In the genomic region with DNA sequence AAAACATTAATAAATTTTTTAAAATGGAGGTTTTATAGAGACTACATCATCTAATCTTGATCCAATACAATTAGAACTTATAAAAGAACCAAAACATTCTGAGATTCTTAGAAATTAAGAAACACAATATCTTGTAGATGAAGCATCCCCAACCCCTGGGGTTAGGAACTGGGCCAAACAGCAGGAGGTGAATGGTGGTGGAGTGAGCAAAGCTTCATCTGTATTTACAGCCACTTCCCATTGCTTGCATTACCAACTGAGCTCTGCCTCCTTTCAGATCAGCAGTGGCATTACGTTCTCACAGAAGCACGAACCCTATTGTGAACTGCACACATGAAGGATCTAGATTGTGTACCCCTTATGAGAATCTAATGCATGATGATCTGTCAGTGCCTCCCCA, we compare ENCODE assay signal across 30 cellular contexts. TPM values are rescaled to one million over a fixed set of nuclear protein-coding genes. Genes with fewer than 3 reads are reported as not detected.
"Had no signal": no experiment of that assay in that cellular context is flagged by ENCODE, and none has a peak within 500 bp of the region (broad histone marks: within the 10 kb centered on the region; RNA-seq: fewer than 3 reads in every experiment).

No MANE protein-coding gene starts in this region.

- H3K27ac Mint-ChIP-seq: activated B cell treated with CpG ODN at 0.5 μM for 24 hours; activated CD8-positive, alpha-beta T cell treated with anti-CD3 and anti-CD28 coated beads for 36 hours; activated naive CD4-positive, alpha-beta T cell treated with anti-CD3 and anti-CD28 coated beads for 36 hours; activated naive CD4-positive, alpha-beta T cell treated with anti-CD3 and anti-CD28 coated beads, Interleukin-2, amount 50 U/mL, for 24 hours; activated naive CD8-positive, alpha-beta T cell treated with anti-CD3 and anti-CD28 coated beads for 36 hours; activated naive CD8-positive, alpha-beta T cell treated with anti-CD3 and anti-CD28 coated beads, Interleukin-2, amount 50 U/mL, for 24 hours; activated T-helper 17 cell treated with anti-CD3 and anti-CD28 coated beads, Interleukin-2, amount 50 U/mL, for 72 hours; endodermal cell; T-helper 17 cell; T-helper 2 cell treated with Interferon-gamma antibody and Interleukin-4, amounts not matched to agents 5 μg/mL and 100 μg/mL, for 36 hours had no signal

- H3K27me3 Mint-ChIP-seq: activated B cell treated with CpG ODN at 0.5 μM for 24 hours; activated CD8-positive, alpha-beta T cell treated with anti-CD3 and anti-CD28 coated beads for 36 hours; activated naive CD4-positive, alpha-beta T cell treated with anti-CD3 and anti-CD28 coated beads, Interleukin-2, amount 50 U/mL, for 24 hours; activated naive CD8-positive, alpha-beta T cell treated with anti-CD3 and anti-CD28 coated beads for 36 hours; activated naive CD8-positive, alpha-beta T cell treated with anti-CD3 and anti-CD28 coated beads, Interleukin-2, amount 50 U/mL, for 24 hours; activated T-helper 17 cell treated with anti-CD3 and anti-CD28 coated beads, Interleukin-2, amount 50 U/mL, for 72 hours; T-helper 17 cell had no signal

- H3K27me3 ChIP-seq: adrenal gland, body of pancreas, colonic mucosa had no signal

- H3K4me1 ChIP-seq: adrenal gland, body of pancreas, colonic mucosa had no signal

- H3K9me3 Mint-ChIP-seq: activated B cell treated with CpG ODN at 0.5 μM for 24 hours; activated CD8-positive, alpha-beta T cell treated with anti-CD3 and anti-CD28 coated beads for 36 hours; activated naive CD4-positive, alpha-beta T cell treated with anti-CD3 and anti-CD28 coated beads for 36 hours; activated naive CD4-positive, alpha-beta T cell treated with anti-CD3 and anti-CD28 coated beads, Interleukin-2, amount 50 U/mL, for 24 hours; activated naive CD8-positive, alpha-beta T cell treated with anti-CD3 and anti-CD28 coated beads for 36 hours; activated naive CD8-positive, alpha-beta T cell treated with anti-CD3 and anti-CD28 coated beads, Interleukin-2, amount 50 U/mL, for 24 hours; activated T-cell treated with anti-CD3 and anti-CD28 coated beads, Interleukin-2, amount 50 U/mL, for 4 hours; activated T-helper 17 cell treated with anti-CD3 and anti-CD28 coated beads, Interleukin-2, amount 50 U/mL, for 72 hours; endodermal cell; T-helper 2 cell treated with Interferon-gamma antibody and Interleukin-4, amounts not matched to agents 5 μg/mL and 100 μg/mL, for 36 hours had no signal

- H3K27ac ChIP-seq: adrenal gland, body of pancreas, colonic mucosa, WERI-Rb-1 had no signal

- DNase-seq: activated B cell treated with CpG ODN at 0.5 μM for 24 hours; activated CD4-positive, alpha-beta T cell treated with anti-CD3 and anti-CD28 coated beads for 48 hours; activated CD4-positive, alpha-beta T cell treated with anti-CD3 and anti-CD28 coated beads, Interleukin-2, amount 50 U/mL, for 1 hour; activated CD4-positive, alpha-beta T cell treated with anti-CD3 and anti-CD28 coated beads, Interleukin-2, amount 50 U/mL, for 48 hours; activated CD8-positive, alpha-beta memory T cell treated with anti-CD3 and anti-CD28 coated beads for 24 hours; activated CD8-positive, alpha-beta T cell treated with anti-CD3 and anti-CD28 coated beads for 36 hours; activated effector memory CD4-positive, alpha-beta T cell treated with anti-CD3 and anti-CD28 coated beads, Interleukin-2, amount 50 U/mL, for 16 hours; activated naive CD4-positive, alpha-beta T cell treated with anti-CD3 and anti-CD28 coated beads for 36 hours; activated naive CD8-positive, alpha-beta T cell treated with anti-CD3 and anti-CD28 coated beads for 36 hours; activated naive CD8-positive, alpha-beta T cell treated with anti-CD3 and anti-CD28 coated beads, Interleukin-2, amount 50 U/mL, for 24 hours; activated T-cell treated with anti-CD3 and anti-CD28 coated beads, Interleukin-2, amount 50 U/mL, for 4 hours; adrenal gland; amygdala; aorta; body of pancreas; caudate nucleus; colonic mucosa; effector CD8-positive, alpha-beta T cell; endodermal cell; foreskin fibroblast; head of caudate nucleus; T-helper 1 cell; T-helper 17 cell; T1000; WERI-Rb-1 had no signal

- H3K36me3 Mint-ChIP-seq: activated naive CD4-positive, alpha-beta T cell treated with anti-CD3 and anti-CD28 coated beads, Interleukin-2, amount 50 U/mL, for 24 hours had no signal

- H3K4me3 Mint-ChIP-seq: activated B cell treated with CpG ODN at 0.5 μM for 24 hours; activated CD8-positive, alpha-beta T cell treated with anti-CD3 and anti-CD28 coated beads for 36 hours; activated naive CD4-positive, alpha-beta T cell treated with anti-CD3 and anti-CD28 coated beads for 36 hours; activated naive CD4-positive, alpha-beta T cell treated with anti-CD3 and anti-CD28 coated beads, Interleukin-2, amount 50 U/mL, for 24 hours; activated naive CD8-positive, alpha-beta T cell treated with anti-CD3 and anti-CD28 coated beads for 36 hours; activated naive CD8-positive, alpha-beta T cell treated with anti-CD3 and anti-CD28 coated beads, Interleukin-2, amount 50 U/mL, for 24 hours; activated T-cell treated with anti-CD3 and anti-CD28 coated beads, Interleukin-2, amount 50 U/mL, for 4 hours; activated T-helper 17 cell treated with anti-CD3 and anti-CD28 coated beads, Interleukin-2, amount 50 U/mL, for 72 hours; endodermal cell; T-helper 17 cell; T-helper 2 cell treated with Interferon-gamma antibody and Interleukin-4, amounts not matched to agents 5 μg/mL and 100 μg/mL, for 36 hours had no signal

- H3K9me3 ChIP-seq: adrenal gland, body of pancreas, colonic mucosa had no signal

- H3K4me1 Mint-ChIP-seq: activated B cell treated with CpG ODN at 0.5 μM for 24 hours; activated naive CD4-positive, alpha-beta T cell treated with anti-CD3 and anti-CD28 coated beads, Interleukin-2, amount 50 U/mL, for 24 hours; activated naive CD8-positive, alpha-beta T cell treated with anti-CD3 and anti-CD28 coated beads for 36 hours; activated naive CD8-positive, alpha-beta T cell treated with anti-CD3 and anti-CD28 coated beads, Interleukin-2, amount 50 U/mL, for 24 hours; activated T-helper 17 cell treated with anti-CD3 and anti-CD28 coated beads, Interleukin-2, amount 50 U/mL, for 72 hours; endodermal cell had no signal

- H3K36me3 ChIP-seq: adrenal gland, colonic mucosa had no signal

- ATAC-seq: activated CD4-positive, CD25-positive, alpha-beta regulatory T cell treated with anti-CD3 and anti-CD28 coated beads, Interleukin-2, amount 50 U/mL, for 24 hours; activated CD8-positive, alpha-beta T cell treated with anti-CD3 and anti-CD28 coated beads for 36 hours; activated naive CD8-positive, alpha-beta T cell treated with anti-CD3 and anti-CD28 coated beads, Interleukin-2, amount 50 U/mL, for 24 hours; activated T-cell treated with anti-CD3 and anti-CD28 coated beads, Interleukin-2, amount 50 U/mL, for 4 hours; activated T-helper 17 cell treated with anti-CD3 and anti-CD28 coated beads, Interleukin-2, amount 50 U/mL, for 72 hours; body of pancreas; esophagus mucosa; T-helper 17 cell had no signal

- H3K4me3 ChIP-seq: adrenal gland, body of pancreas, colonic mucosa had no signal

RNA-seq across cellular contexts. Expression of a gene that starts 36.3 kb away (rescaled TPM):
- total RNA-seq: body of pancreas had no signal
